ENCODE assay signal across 17 cellular contexts in the genomic region with DNA sequence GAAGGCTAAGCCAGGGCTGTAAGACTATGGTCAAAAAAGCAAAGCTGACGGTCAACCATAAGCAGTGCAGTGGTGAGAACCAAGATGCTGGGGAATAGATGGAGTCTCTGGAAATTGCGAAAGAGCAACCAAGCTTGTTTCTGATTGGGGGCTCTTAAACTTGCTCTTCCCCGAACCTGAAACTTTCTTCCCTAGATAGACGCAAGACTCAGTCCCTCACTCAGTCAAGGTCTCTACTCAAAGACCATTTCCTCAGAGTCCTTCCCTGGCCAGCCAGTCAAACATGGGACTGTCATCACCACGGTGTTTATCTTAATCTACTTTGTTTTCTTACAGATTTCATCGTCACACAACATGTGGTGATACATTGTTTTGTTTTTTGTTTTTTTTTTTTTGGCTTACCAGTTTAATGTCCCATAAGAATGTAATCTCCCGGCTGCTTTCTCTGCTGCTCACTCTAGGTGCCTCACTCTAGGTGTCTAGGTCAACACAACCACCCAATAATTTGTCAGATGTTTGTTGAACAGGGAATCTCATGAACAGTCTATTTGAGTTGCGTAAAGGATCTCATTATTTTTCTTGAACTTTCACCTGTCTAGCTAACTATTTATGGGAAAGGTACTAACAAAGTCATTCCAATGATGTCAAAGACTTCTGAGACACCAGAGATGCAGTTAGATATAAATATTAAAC.
DNase-seq lines count a peak whose midpoint lies in the region; ATAC-seq lines count a peak whose summit lies in the region.
"Had no signal": no experiment of that assay in that cellular context is flagged by ENCODE, and none has a peak within 500 bp of the region (broad histone marks: within the 10 kb centered on the region; RNA-seq: fewer than 3 reads in every experiment).

No MANE protein-coding gene starts in this region.

- H3K27ac ChIP-seq in CD4-positive, CD25-positive, alpha-beta regulatory T cell (ENCODE audit: insufficient read depth, low read length, poor library complexity, severe bottlenecking) = peak overlapping the region; percentile 70
- H3K27ac ChIP-seq: SJCRH30, testis had no signal

- peak overlapping the region; percentile 27 to 80 (median 69) for H3K4me3 Mint-ChIP-seq in CD4-positive, CD25-positive, alpha-beta regulatory T cell
- H3K4me3 Mint-ChIP-seq in activated CD8-positive, alpha-beta T cell treated with anti-CD3 and anti-CD28 coated beads, Interleukin-2, amount 10 ng/mL, durations not matched to agents 7 days and 5 days = peak overlapping the region; percentile 37
- peak overlapping the region; percentile 39 to 74 (median 49) for H3K4me3 Mint-ChIP-seq in immature natural killer cell
- H3K4me3 Mint-ChIP-seq: CD14-positive monocyte had no signal

- peak overlapping the region; percentile 66 for H3K4me3 ChIP-seq in CD4-positive, CD25-positive, alpha-beta regulatory T cell (ENCODE audit: low read depth, low read length)
- H3K4me3 ChIP-seq: sigmoid colon, SJCRH30, testis had no signal

- peaks cover 0 to 2% (median 0%) of the 10 kb centered on the region in 7 donors for H3K9me3 Mint-ChIP-seq in CD4-positive, CD25-positive, alpha-beta regulatory T cell
- H3K9me3 Mint-ChIP-seq in activated CD8-positive, alpha-beta T cell treated with anti-CD3 and anti-CD28 coated beads, Interleukin-2, amount 10 ng/mL, durations not matched to agents 7 days and 5 days (ENCODE audit: insufficient read depth) = no peaks in the 10 kb centered on the region
- no peaks in the 10 kb centered on the region for H3K9me3 Mint-ChIP-seq in immature natural killer cell

- DNase-seq in CD4-positive, CD25-positive, alpha-beta regulatory T cell = no peak
- DNase-seq in activated CD8-positive, alpha-beta T cell treated with anti-CD3 and anti-CD28 coated beads, Interleukin-2, amount 10 ng/mL, durations not matched to agents 7 days and 5 days = no peak
- DNase-seq in immature natural killer cell (no peak), retina (no peak), posterior vena cava (ENCODE audit: low spot score) (no peak)
- DNase-seq: amniotic stem cell, foreskin melanocyte, islet precursor cell, NCI-H2029, NCI-H774, sigmoid colon, SJCRH30, testis had no signal

- ATAC-seq in CD4-positive, CD25-positive, alpha-beta regulatory T cell (ENCODE audit: low read depth in 2 of 2) = no peak
- peak; percentile 1 for ATAC-seq in GM19467 (IDR thresholded peaks at IDR 0.05; ENCODE audit: unreplicated experiment)
- ATAC-seq in activated CD8-positive, alpha-beta T cell treated with anti-CD3 and anti-CD28 coated beads, Interleukin-2, amount 10 ng/mL, durations not matched to agents 7 days and 5 days = peak; percentile 7
- ATAC-seq in GM21447 (IDR thresholded peaks at IDR 0.05; ENCODE audit: unreplicated experiment) = no peak
- no peak for ATAC-seq in GM21529 (IDR thresholded peaks at IDR 0.05; ENCODE audit: unreplicated experiment)

- H3K36me3 ChIP-seq in CD4-positive, CD25-positive, alpha-beta regulatory T cell (ENCODE audit: control insufficient read depth, insufficient read depth, low read length) = peaks cover 22% of the 10 kb centered on the region
- H3K36me3 ChIP-seq: sigmoid colon, SJCRH30 had no signal

- peaks cover 44% of the 10 kb centered on the region for H3K36me3 Mint-ChIP-seq in CD4-positive, CD25-positive, alpha-beta regulatory T cell
- H3K36me3 Mint-ChIP-seq in activated CD8-positive, alpha-beta T cell treated with anti-CD3 and anti-CD28 coated beads, Interleukin-2, amount 10 ng/mL, durations not matched to agents 7 days and 5 days (ENCODE audit: low read depth) = peaks cover 58% of the 10 kb centered on the region
- no peaks in the 10 kb centered on the region for H3K36me3 Mint-ChIP-seq in immature natural killer cell

- POLR2A ChIA-PET in activated CD8-positive, alpha-beta T cell treated with anti-CD3 and anti-CD28 coated beads, Interleukin-2, amount 10 ng/mL, durations not matched to agents 7 days and 5 days (lab: Charles Lee) = interaction anchor here (1.2 to 3.8 kb wide), 4 partner anchors 24 to 364 kb away, joined by 3 to 25 read pairs (median 4); no protein-coding TSS in a partner anchor

- no peaks in the 10 kb centered on the region for H3K27me3 ChIP-seq in CD4-positive, CD25-positive, alpha-beta regulatory T cell (ENCODE audit: control insufficient read depth, insufficient read depth, low read length)
- H3K27me3 ChIP-seq: sigmoid colon, SJCRH30, testis had no signal

- intact Hi-C loops in posterior vena cava (cut with DNase I) = no loop called here

- H3K4me1 ChIP-seq in CD4-positive, CD25-positive, alpha-beta regulatory T cell (ENCODE audit: control insufficient read depth, insufficient read depth, low read length, poor library complexity, severe bottlenecking) = peaks cover 74% of the 10 kb centered on the region
- H3K4me1 ChIP-seq: SJCRH30, testis had no signal

- H3K4me1 Mint-ChIP-seq in CD4-positive, CD25-positive, alpha-beta regulatory T cell = peaks cover 34 to 93% (median 66%) of the 10 kb centered on the region in 4 donors
- peaks cover 75% of the 10 kb centered on the region for H3K4me1 Mint-ChIP-seq in activated CD8-positive, alpha-beta T cell treated with anti-CD3 and anti-CD28 coated beads, Interleukin-2, amount 10 ng/mL, durations not matched to agents 7 days and 5 days (ENCODE audit: low read depth)
- H3K4me1 Mint-ChIP-seq in immature natural killer cell = peaks cover 66 to 74% of the 10 kb centered on the region in 2 donors

- no peaks in the 10 kb centered on the region for H3K27me3 Mint-ChIP-seq in CD4-positive, CD25-positive, alpha-beta regulatory T cell
- H3K27me3 Mint-ChIP-seq in activated CD8-positive, alpha-beta T cell treated with anti-CD3 and anti-CD28 coated beads, Interleukin-2, amount 10 ng/mL, durations not matched to agents 7 days and 5 days (ENCODE audit: low read depth) = no peaks in the 10 kb centered on the region
- no peaks in the 10 kb centered on the region for H3K27me3 Mint-ChIP-seq in immature natural killer cell (ENCODE audit: low read depth in 3 of 3)

- H3K27ac Mint-ChIP-seq in CD4-positive, CD25-positive, alpha-beta regulatory T cell = peak overlapping the region; percentile 85 to 94 (median 93)
- H3K27ac Mint-ChIP-seq in activated CD8-positive, alpha-beta T cell treated with anti-CD3 and anti-CD28 coated beads, Interleukin-2, amount 10 ng/mL, durations not matched to agents 7 days and 5 days = peak overlapping the region; percentile 90
- H3K27ac Mint-ChIP-seq in immature natural killer cell = peak overlapping the region; percentile 54 to 89 (median 86)

- CTCF ChIA-PET in activated CD8-positive, alpha-beta T cell treated with anti-CD3 and anti-CD28 coated beads, Interleukin-2, amount 10 ng/mL, durations not matched to agents 7 days and 5 days (lab: Charles Lee) = interaction anchor here (1.3 to 1.7 kb wide), 3 partner anchors 17 to 368 kb away, joined by 4 to 6 read pairs (median 5); no protein-coding TSS in a partner anchor

- H3K9me3 ChIP-seq in CD4-positive, CD25-positive, alpha-beta regulatory T cell (ENCODE audit: control insufficient read depth in 2 of 2, low read length in 2 of 2) = no peaks in the 10 kb centered on the region
- H3K9me3 ChIP-seq: sigmoid colon, SJCRH30, testis had no signal

Comparison
In these comparisons a context has a peak if more than half of its experiments do, and no peak if none do; other contexts are left out.
1. ATAC-seq: peak in GM19467 (single experiment) and activated CD8-positive, alpha-beta T cell treated with anti-CD3 and anti-CD28 coated beads, Interleukin-2, amount 10 ng/mL, durations not matched to agents 7 days and 5 days (single experiment); none in CD4-positive, CD25-positive, alpha-beta regulatory T cell (0 of 2), GM21447 (single experiment) and GM21529 (single experiment).
2. Peak in every context shown above with its lines, with median percentiles within 50 percentile points of each other: H3K27ac Mint-ChIP-seq and H3K4me3 Mint-ChIP-seq.